Comparison of ENCODE assay signal across 27 cellular contexts in the genomic region with DNA sequence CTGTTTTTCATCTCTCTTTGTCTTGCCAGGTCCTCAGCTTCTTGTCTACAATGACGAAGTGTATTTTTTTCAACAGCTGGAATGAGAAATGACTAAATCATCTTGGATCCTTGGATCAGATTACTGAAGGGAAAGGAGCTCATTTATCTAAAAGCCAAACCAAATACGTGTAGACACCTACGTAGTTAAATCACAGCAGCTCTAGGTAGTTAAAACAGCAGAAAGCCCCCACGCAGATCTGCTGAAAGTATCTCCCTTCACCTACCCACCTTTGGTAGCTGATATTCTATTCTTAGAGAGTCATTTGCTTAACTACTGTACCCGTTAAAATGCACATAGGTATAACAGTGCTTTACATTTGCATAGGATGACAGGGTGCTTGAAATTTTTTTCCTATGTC.
DNase-seq lines count a peak whose midpoint lies in the region; ATAC-seq, FAIRE-seq and TF ChIP-seq lines count a peak whose summit lies in the region.
"Had no signal": no experiment of that assay in that cellular context is flagged by ENCODE, and none has a peak within 500 bp of the region (broad histone marks: within the 10 kb centered on the region; RNA-seq: fewer than 3 reads in every experiment).

No MANE protein-coding gene starts in this region.

- H3K4me3 ChIP-seq in IMR-90 (ENCODE audit: insufficient read depth, low read depth, low read length) (no peak overlapping the region), keratinocyte (ENCODE audit: control insufficient read depth in 2 of 3, extremely low read depth in 1 of 3, insufficient read depth in 2 of 3, low read depth in 1 of 3, low read length in 3 of 3) (no peak overlapping the region), brain microvascular endothelial cell (ENCODE audit: low read depth, low read length) (no peak overlapping the region)
- H3K4me3 ChIP-seq: A549, left lung, suprapubic skin, vagina had no signal

- H3K36me3 ChIP-seq in IMR-90 (ENCODE audit: control insufficient read depth, insufficient read depth, low read length) (no peaks in the 10 kb centered on the region), keratinocyte (ENCODE audit: control insufficient read depth in 2 of 2, extremely low read depth in 1 of 2, insufficient read depth in 2 of 2, low read length in 2 of 2) (no peaks in the 10 kb centered on the region), brain microvascular endothelial cell (replicated peaks) (no peaks in the 10 kb centered on the region)
- H3K36me3 ChIP-seq: BE2C, left lung, suprapubic skin, vagina had no signal

- H3K27ac ChIP-seq in IMR-90 (ENCODE audit: insufficient read depth, low read length) = no peak overlapping the region
- peak overlapping the region; percentile 0 for H3K27ac ChIP-seq in cingulate gyrus (ENCODE audit: low read depth, low read length)
- H3K27ac ChIP-seq in keratinocyte (ENCODE audit: control insufficient read depth, insufficient read depth, low read length) = no peak overlapping the region
- no peak overlapping the region for H3K27ac ChIP-seq in brain microvascular endothelial cell
- H3K27ac ChIP-seq: A549, HL-60, left lung, suprapubic skin, vagina had no signal

- H3K4me1 ChIP-seq in IMR-90 (ENCODE audit: control insufficient read depth, insufficient read depth, low read length) = peaks cover 6% of the 10 kb centered on the region
- no peaks in the 10 kb centered on the region for H3K4me1 ChIP-seq in keratinocyte (ENCODE audit: control insufficient read depth, extremely low read depth, insufficient read depth, low read length)
- H3K4me1 ChIP-seq: A549, BE2C, left lung, suprapubic skin had no signal

- no peaks in the 10 kb centered on the region for H3K79me1 ChIP-seq in IMR-90 (ENCODE audit: low read depth in 1 of 2, low read length in 2 of 2)

- in situ Hi-C loops in IMR-90 (cut with MboI; ENCODE audit: low sequenced_read_pairs) = no loop called here
- in situ Hi-C loops in brain microvascular endothelial cell (cut with HindIII; ENCODE audit: low pct_ligation_motif_present, low sequenced_read_pairs) = no loop called here

- TF ChIP-seq POLR2A in IMR-90 (IDR thresholded peaks at IDR 0.05; ENCODE audit: low read depth, low read length) = no peak

- no peak overlapping the region for H3K4me2 ChIP-seq in IMR-90 (ENCODE audit: low read depth, low read length)
- no peak overlapping the region for H3K4me2 ChIP-seq in keratinocyte (ENCODE audit: control insufficient read depth, extremely low read depth, insufficient read depth, low read depth, low read length)
- H3K4me2 ChIP-seq: A549, SK-N-SH had no signal

- no peak overlapping the region for H2AFZ ChIP-seq in IMR-90 (replicated peaks; ENCODE audit: low read length, poor library complexity)
- H2AFZ ChIP-seq in keratinocyte (ENCODE audit: control insufficient read depth, low read length) = no peak overlapping the region

- H4K8ac ChIP-seq in IMR-90 (ENCODE audit: low read depth in 2 of 2, low read length in 2 of 2) = no peak overlapping the region

- no peak overlapping the region for H2BK5ac ChIP-seq in IMR-90 (ENCODE audit: low read depth, low read length, poor library complexity, severe bottlenecking)

- no peak overlapping the region for H2BK120ac ChIP-seq in IMR-90 (ENCODE audit: low read depth, low read length)

- WGBS in IMR-90 (ENCODE audit: extremely low coverage in 2 of 2, insufficient read length in 1 of 2), 2 experiments = no CpG with 5 or more reads among the region's 5 CpGs

- DNase-seq in IMR-90 (no peak), keratinocyte (ENCODE audit: low read depth, low spot score) (no peak), brain microvascular endothelial cell (no peak), frontal cortex (ENCODE audit: low spot score in 2 of 2) (no peak), NCI-H2196 treated with DMSO at 0.1 percent for 48 hours (lab: John Stamatoyannopoulos, UW; ENCODE audit: unreplicated experiment) (no peak), NCI-H187 (lab: John Stamatoyannopoulos, UW) (no peak)
- DNase-seq: activated naive CD4-positive, alpha-beta T cell treated with anti-CD3 and anti-CD28 coated beads, Interleukin-2, amount 50 U/mL, for 16 hours; BE2C; central memory CD4-positive, alpha-beta T cell; GDM1; left lung; midbrain; MM.1S; naive thymus-derived CD8-positive, alpha-beta T cell; NCI-H1417; NCI-H748 treated with DMSO at 0.1 percent for 48 hours; SK-N-SH had no signal

- dilution Hi-C loops in IMR-90 (cut with HindIII; ENCODE audit: low sequenced_read_pairs, unreplicated experiment) = no loop called here
- dilution Hi-C loops in keratinocyte (cut with MboI; ENCODE audit: extremely low pct_ligation_motif_present, low sequenced_read_pairs) = no loop called here

- FAIRE-seq in keratinocyte (lab: Jason Lieb, UNC) (peak; percentile 29), frontal cortex (lab: Jason Lieb, UNC) (no peak)
- FAIRE-seq: A549, endothelial cell of umbilical vein, GM18507, H54 had no signal

- peaks cover 2% of the 10 kb centered on the region for H3K27me3 ChIP-seq in IMR-90 (ENCODE audit: control insufficient read depth, insufficient read depth, low read length)
- no peaks in the 10 kb centered on the region for H3K27me3 ChIP-seq in keratinocyte (ENCODE audit: control insufficient read depth, extremely low read depth, insufficient read depth, low read length)
- H3K27me3 ChIP-seq in brain microvascular endothelial cell (replicated peaks) = no peaks in the 10 kb centered on the region
- H3K27me3 ChIP-seq: BE2C, left lung, vagina had no signal

- no peaks in the 10 kb centered on the region for H3K79me2 ChIP-seq in keratinocyte (ENCODE audit: control insufficient read depth, insufficient read depth, low read length)

- no peak overlapping the region for H4K5ac ChIP-seq in IMR-90 (ENCODE audit: low read depth, low read length)

- no peak overlapping the region for H4K91ac ChIP-seq in IMR-90 (ENCODE audit: insufficient read depth, low read depth, low read length)

- H3K23ac ChIP-seq in IMR-90 (ENCODE audit: low read depth, low read length) = no peak overlapping the region

- H3K4ac ChIP-seq in IMR-90 (ENCODE audit: low read depth, low read length) = no peak overlapping the region

- H3K9me1 ChIP-seq in IMR-90 (ENCODE audit: insufficient read depth, low read length) (no peaks in the 10 kb centered on the region), keratinocyte (ENCODE audit: control insufficient read depth, extremely low read depth, insufficient read depth, low read length) (no peaks in the 10 kb centered on the region)

- intact Hi-C loops in IMR-90 (cut with micrococcal nuclease) = no loop called here

- no peak overlapping the region for H3K18ac ChIP-seq in IMR-90 (ENCODE audit: low read depth, low read length)

- TF ChIP-seq CTCF in IMR-90 (conservative IDR thresholded peaks at IDR 0.05; ENCODE audit: low read depth, low read length) (no peak), keratinocyte (optimal IDR thresholded peaks at IDR 0.05 in 1 of 3, IDR thresholded peaks at IDR 0.05 in 1 of 3, conservative IDR thresholded peaks at IDR 0.05 in 1 of 3; ENCODE audit: extremely low read depth in 1 of 3, insufficient read depth in 2 of 3, low read length in 3 of 3) (no peak), brain microvascular endothelial cell (IDR thresholded peaks at IDR 0.05; ENCODE audit: low read depth, low read length, missing control alignments) (no peak)

- H4K20me1 ChIP-seq in IMR-90 (ENCODE audit: insufficient read depth, low read length) (no peaks in the 10 kb centered on the region), keratinocyte (ENCODE audit: control insufficient read depth, extremely low read depth, insufficient read depth, low read length) (no peaks in the 10 kb centered on the region)

- ATAC-seq in GM19351 (IDR thresholded peaks at IDR 0.05; ENCODE audit: unreplicated experiment) (peak; percentile 37), IMR-90 (ENCODE audit: low read depth) (no peak)
- ATAC-seq: A549; naive thymus-derived CD8-positive, alpha-beta T cell; stimulated activated effector memory CD8-positive, alpha-beta T cell treated with anti-CD3 and anti-CD28 coated beads, Interleukin-12 subunit alpha, Interleukin-12 subunit beta, amount 100 ng/mL, for 72 hours had no signal

- CTCF ChIA-PET in IMR-90 (lab: Yijun Ruan, JAX) = no interaction called here

- no peak overlapping the region for H3K14ac ChIP-seq in IMR-90 (replicated peaks; ENCODE audit: low read depth, low read length)

- H2AK9ac ChIP-seq in IMR-90 (replicated peaks; ENCODE audit: low read depth, low read length, poor library complexity) = no peak overlapping the region

- H3K9me3 ChIP-seq in IMR-90 (ENCODE audit: control insufficient read depth, insufficient read depth, low read length) (no peaks in the 10 kb centered on the region), keratinocyte (ENCODE audit: control insufficient read depth, low read depth, low read length) (no peaks in the 10 kb centered on the region)
- H3K9me3 ChIP-seq: A549, BE2C, left lung, SK-N-SH, suprapubic skin, vagina had no signal

- no peak overlapping the region for H2AK5ac ChIP-seq in IMR-90 (ENCODE audit: low read depth, low read length)

- no TSS peak for BruUV-seq in IMR-90 (replicated peaks; lab: Mats Ljungman, UMichigan)

- TF ChIP-seq RAD21 in IMR-90 (IDR thresholded peaks at IDR 0.05; ENCODE audit: low read length) = no peak

- no peak overlapping the region for H3K9ac ChIP-seq in IMR-90 (ENCODE audit: low read depth, low read length)
- no peak overlapping the region for H3K9ac ChIP-seq in keratinocyte (ENCODE audit: control insufficient read depth, extremely low read depth, insufficient read depth, low read length)
- H3K9ac ChIP-seq: SK-N-SH had no signal

- 0 out of 3 replicates have a peak overlapping the region, but pooled peaks have one; percentile 5 for H2BK15ac ChIP-seq in IMR-90 (ENCODE audit: low read depth, low read length)

- POLR2A ChIA-PET in IMR-90 (lab: Charles Lee; ENCODE audit: unreplicated experiment) = no interaction called here

- no peak overlapping the region for H3K56ac ChIP-seq in IMR-90 (ENCODE audit: extremely low read depth, insufficient read depth, low read length)

- H2BK20ac ChIP-seq in IMR-90 (ENCODE audit: low read depth, low read length) = no peak overlapping the region

TF ChIP-seq in IMR-90, 13 proteins besides CTCF, POLR2A, EP300 and RAD21 (continues in another document):
- TF ChIP-seq, protein P1, sequence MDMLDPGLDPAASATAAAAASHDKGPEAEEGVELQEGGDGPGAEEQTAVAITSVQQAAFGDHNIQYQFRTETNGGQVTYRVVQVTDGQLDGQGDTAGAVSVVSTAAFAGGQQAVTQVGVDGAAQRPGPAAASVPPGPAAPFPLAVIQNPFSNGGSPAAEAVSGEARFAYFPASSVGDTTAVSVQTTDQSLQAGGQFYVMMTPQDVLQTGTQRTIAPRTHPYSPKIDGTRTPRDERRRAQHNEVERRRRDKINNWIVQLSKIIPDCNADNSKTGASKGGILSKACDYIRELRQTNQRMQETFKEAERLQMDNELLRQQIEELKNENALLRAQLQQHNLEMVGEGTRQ (IDR thresholded peaks at IDR 0.05; ENCODE audit: low read depth, low read length) = no peak
- TF ChIP-seq BHLHE40 (IDR thresholded peaks at IDR 0.05; ENCODE audit: low read depth, low read length) = no peak
- no peak for TF ChIP-seq RFX5 (IDR thresholded peaks at IDR 0.05; ENCODE audit: low read depth, low read length)
- TF ChIP-seq CEBPB (IDR thresholded peaks at IDR 0.05; ENCODE audit: low read depth, low read length) = no peak
- no peak for TF ChIP-seq SMC3 (IDR thresholded peaks at IDR 0.05; ENCODE audit: low read depth, low read length)
- TF ChIP-seq FOS (IDR thresholded peaks at IDR 0.05; ENCODE audit: low read depth, low read length) = no peak
- no peak for TF ChIP-seq CHD1 (IDR thresholded peaks at IDR 0.05; ENCODE audit: low read depth, low read length)
